1 cellular context compared by ENCODE assay signal in genomic region chr3:84136425-84136824, GRCh38.
TF ChIP-seq lines count a peak whose summit lies in the region.

No MANE protein-coding gene starts in this region.

TF ChIP-seq in GM23338, 12 proteins besides CTCF, POLR2A, EP300 and RAD21 (continued from another document):
- TF ChIP-seq ZNF462 (CRISPR knock-in tag; IDR thresholded peaks at IDR 0.05) = no peak
